34 cellular contexts compared by ENCODE assay signal in genomic region chr4:132506568-132506967, GRCh38.
"Had no signal": no experiment of that assay in that cellular context is flagged by ENCODE, and none has a peak within 500 bp of the region (broad histone marks: within the 10 kb centered on the region; RNA-seq: fewer than 3 reads in every experiment).

No MANE protein-coding gene starts in this region.

- H3K27me3 ChIP-seq: adrenal gland, body of pancreas, brain microvascular endothelial cell, breast epithelium had no signal

- H3K27ac ChIP-seq: adrenal gland, body of pancreas, brain microvascular endothelial cell, breast epithelium, WERI-Rb-1 had no signal

- H3K36me3 ChIP-seq: adrenal gland, brain microvascular endothelial cell, breast epithelium, WERI-Rb-1 had no signal

- FAIRE-seq: astrocyte had no signal

- DNase-seq: activated CD4-positive, alpha-beta memory T cell treated with anti-CD3 and anti-CD28 coated beads for 36 hours; activated CD4-positive, alpha-beta T cell treated with anti-CD3 and anti-CD28 coated beads for 1 hour; activated CD4-positive, alpha-beta T cell treated with anti-CD3 and anti-CD28 coated beads for 36 hours; activated CD4-positive, alpha-beta T cell treated with anti-CD3 and anti-CD28 coated beads for 48 hours; activated CD4-positive, alpha-beta T cell treated with anti-CD3 and anti-CD28 coated beads, Interleukin-2, amount 10 ng/mL, durations not matched to agents 7 days and 5 days; activated CD4-positive, alpha-beta T cell treated with anti-CD3 and anti-CD28 coated beads, Interleukin-2, amount 50 U/mL, for 4 hours; activated CD4-positive, CD25-positive, alpha-beta regulatory T cell; activated CD8-positive, alpha-beta memory T cell treated with anti-CD3 and anti-CD28 coated beads, Interleukin-2, amount 50 U/mL, for 4 hours; activated CD8-positive, alpha-beta T cell treated with anti-CD3 and anti-CD28 coated beads for 36 hours; activated effector memory CD4-positive, alpha-beta T cell treated with anti-CD3 and anti-CD28 coated beads, Interleukin-2, amount 50 U/mL, for 16 hours; activated gamma-delta T cell treated with Interleukin-2 at 50 U/mL for 16 hours; activated naive CD4-positive, alpha-beta T cell; activated naive CD4-positive, alpha-beta T cell treated with anti-CD3 and anti-CD28 coated beads for 36 hours; activated naive CD4-positive, alpha-beta T cell treated with anti-CD3 and anti-CD28 coated beads, Interleukin-2, amount 50 U/mL, for 16 hours; activated naive CD8-positive, alpha-beta T cell treated with anti-CD3 and anti-CD28 coated beads for 36 hours; activated T-cell treated with anti-CD3 and anti-CD28 coated beads for 4 hours; activated T-cell treated with anti-CD3 and anti-CD28 coated beads, Interleukin-2, amount 50 U/mL, for 1 hour; activated T-cell treated with anti-CD3 and anti-CD28 coated beads, Interleukin-2, amount 50 U/mL, for 4 hours; activated T-cell treated with anti-CD3 and anti-CD28 coated beads, Interleukin-2, amount 50 U/mL, for 72 hours; adrenal gland; amniotic stem cell; aorta; body of pancreas; brain microvascular endothelial cell; central memory CD4-positive, alpha-beta T cell; T-helper 2 cell; T-helper 9 cell; WERI-Rb-1 had no signal

- H3K4me1 ChIP-seq: adrenal gland, body of pancreas, breast epithelium had no signal

- H3K9me3 ChIP-seq: body of pancreas, breast epithelium had no signal

- H3K4me3 ChIP-seq: adrenal gland, body of pancreas, breast epithelium had no signal

- ATAC-seq: activated CD4-positive, alpha-beta T cell treated with anti-CD3 and anti-CD28 coated beads for 36 hours; activated CD4-positive, CD25-positive, alpha-beta regulatory T cell treated with anti-CD3 and anti-CD28 coated beads, Interleukin-2, amount 50 U/mL, for 24 hours; activated CD8-positive, alpha-beta T cell treated with anti-CD3 and anti-CD28 coated beads for 36 hours; activated naive CD4-positive, alpha-beta T cell treated with anti-CD3 and anti-CD28 coated beads, Interleukin-2, amount 50 U/mL, for 72 hours; activated T-cell treated with anti-CD3 and anti-CD28 coated beads, Interleukin-2, amount 50 U/mL, for 4 hours; activated T-cell treated with anti-CD3 and anti-CD28 coated beads, Interleukin-2, amount 50 U/mL, for 72 hours; activated T-helper 17 cell treated with anti-CD3 and anti-CD28 coated beads, Interleukin-2, amount 50 U/mL, for 72 hours; body of pancreas; WTC11 had no signal
